16 cellular contexts compared by ENCODE assay signal in the genomic region with DNA sequence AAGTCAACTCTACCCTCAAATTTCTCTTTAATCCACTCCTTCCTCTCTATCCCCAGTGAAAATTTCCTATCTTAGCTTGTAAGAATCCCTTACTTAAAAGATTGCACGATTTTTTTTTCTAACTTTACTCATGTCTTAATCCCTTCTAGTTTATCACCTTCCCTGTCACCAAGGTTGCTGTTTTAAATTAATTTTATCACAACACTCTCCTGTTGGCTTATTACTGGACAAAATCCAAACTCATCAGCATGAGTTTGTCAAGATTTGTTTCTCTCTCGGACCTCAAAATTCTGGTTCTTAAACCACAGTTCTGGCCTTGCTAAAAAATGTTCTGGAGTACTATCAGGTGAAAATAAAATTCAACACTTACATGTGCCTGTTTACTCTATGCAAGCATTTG.
DNase-seq lines count a peak whose midpoint lies in the region; ATAC-seq and TF ChIP-seq lines count a peak whose summit lies in the region.
"Had no signal": no experiment of that assay in that cellular context is flagged by ENCODE, and none has a peak within 500 bp of the region (broad histone marks: within the 10 kb centered on the region; RNA-seq: fewer than 3 reads in every experiment).

No MANE protein-coding gene starts in this region.

- no peak overlapping the region for H3K4me3 Mint-ChIP-seq in activated naive CD8-positive, alpha-beta T cell treated with anti-CD3 and anti-CD28 coated beads, Interleukin-2, amount 10 ng/mL, durations not matched to agents 7 days and 5 days
- no peak overlapping the region for H3K4me3 Mint-ChIP-seq in activated naive CD8-positive, alpha-beta T cell treated with anti-CD3 and anti-CD28 coated beads for 36 hours
- no peak overlapping the region for H3K4me3 Mint-ChIP-seq in effector memory CD8-positive, alpha-beta T cell
- H3K4me3 Mint-ChIP-seq: CD14-positive monocyte; CD4-positive, alpha-beta memory T cell; GM23338 had no signal

- POLR2A ChIA-PET in activated naive CD8-positive, alpha-beta T cell treated with anti-CD3 and anti-CD28 coated beads, Interleukin-2, amount 10 ng/mL, durations not matched to agents 7 days and 5 days (lab: Charles Lee), result no interaction called here

- H3K9me3 ChIP-seq in right cardiac atrium (ENCODE audit: control insufficient read depth, low read length), result no peaks in the 10 kb centered on the region
- H3K9me3 ChIP-seq: A549, BLaER1 had no signal

- no peak for TF ChIP-seq CTCF in fibroblast of the aortic adventitia (IDR thresholded peaks at IDR 0.05; ENCODE audit: insufficient read depth, low read length)

- intact Hi-C loops in left ventricle myocardium superior (cut with micrococcal nuclease) (no loop called here), right cardiac atrium (cut with DNase I) (no loop called here)

- no peak overlapping the region for H3K4me3 ChIP-seq in right cardiac atrium (ENCODE audit: low read length)
- H3K4me3 ChIP-seq in fibroblast of the aortic adventitia (ENCODE audit: low read depth, low read length), result no peak overlapping the region
- H3K4me3 ChIP-seq: A549, BLaER1, GM23338 had no signal

- H3K36me3 Mint-ChIP-seq in activated naive CD8-positive, alpha-beta T cell treated with anti-CD3 and anti-CD28 coated beads, Interleukin-2, amount 10 ng/mL, durations not matched to agents 7 days and 5 days, result no peaks in the 10 kb centered on the region
- no peaks in the 10 kb centered on the region for H3K36me3 Mint-ChIP-seq in activated naive CD8-positive, alpha-beta T cell treated with anti-CD3 and anti-CD28 coated beads for 36 hours
- no peaks in the 10 kb centered on the region for H3K36me3 Mint-ChIP-seq in effector memory CD8-positive, alpha-beta T cell (ENCODE audit: insufficient read depth)
- H3K36me3 Mint-ChIP-seq: CD14-positive monocyte; CD4-positive, alpha-beta memory T cell had no signal

- no peak for ATAC-seq in activated naive CD8-positive, alpha-beta T cell treated with anti-CD3 and anti-CD28 coated beads, Interleukin-2, amount 10 ng/mL, durations not matched to agents 7 days and 5 days (ENCODE audit: low read depth)
- ATAC-seq in left ventricle myocardium superior (peak; percentile 29), right cardiac atrium (no peak), HG03280 (IDR thresholded peaks at IDR 0.05; ENCODE audit: unreplicated experiment) (no peak)
- no peak for ATAC-seq in effector memory CD8-positive, alpha-beta T cell (replicated peaks)
- ATAC-seq: A549, GM23338 had no signal

- no peaks in the 10 kb centered on the region for H3K4me1 ChIP-seq in right cardiac atrium (ENCODE audit: control insufficient read depth, insufficient read depth, low read length)
- H3K4me1 ChIP-seq: A549, BLaER1 had no signal

- peak overlapping the region; percentile 2 for H3K27ac Mint-ChIP-seq in activated naive CD8-positive, alpha-beta T cell treated with anti-CD3 and anti-CD28 coated beads, Interleukin-2, amount 10 ng/mL, durations not matched to agents 7 days and 5 days
- no peak overlapping the region for H3K27ac Mint-ChIP-seq in activated naive CD8-positive, alpha-beta T cell treated with anti-CD3 and anti-CD28 coated beads for 36 hours
- H3K27ac Mint-ChIP-seq in effector memory CD8-positive, alpha-beta T cell, result no peak overlapping the region
- H3K27ac Mint-ChIP-seq: CD14-positive monocyte; CD4-positive, alpha-beta memory T cell; GM23338 had no signal

- H3K27ac ChIP-seq in right cardiac atrium (ENCODE audit: low read length), result no peak overlapping the region
- H3K27ac ChIP-seq: A549, BLaER1 had no signal

- no peak for DNase-seq in activated naive CD8-positive, alpha-beta T cell treated with anti-CD3 and anti-CD28 coated beads, Interleukin-2, amount 10 ng/mL, durations not matched to agents 7 days and 5 days
- no peak for DNase-seq in activated naive CD8-positive, alpha-beta T cell treated with anti-CD3 and anti-CD28 coated beads for 36 hours
- DNase-seq in left ventricle myocardium superior, result no peak
- DNase-seq in right cardiac atrium, result no peak
- peak; percentile 2 for DNase-seq in fibroblast of the aortic adventitia (ENCODE audit: low read depth)
- no peak for DNase-seq in effector memory CD8-positive, alpha-beta T cell
- DNase-seq: CD4-positive, alpha-beta memory T cell; DMS153; DMS79; GDM1; HCEC 1CT had no signal

- H3K27me3 ChIP-seq in right cardiac atrium (ENCODE audit: control insufficient read depth, insufficient read depth), result no peaks in the 10 kb centered on the region
- H3K27me3 ChIP-seq: BLaER1 had no signal

- 30% methylated on average over 2 of the region's 2 CpGs for WGBS in right cardiac atrium

- H3K4me1 Mint-ChIP-seq in activated naive CD8-positive, alpha-beta T cell treated with anti-CD3 and anti-CD28 coated beads, Interleukin-2, amount 10 ng/mL, durations not matched to agents 7 days and 5 days, result no peaks in the 10 kb centered on the region
- no peaks in the 10 kb centered on the region for H3K4me1 Mint-ChIP-seq in activated naive CD8-positive, alpha-beta T cell treated with anti-CD3 and anti-CD28 coated beads for 36 hours
- no peaks in the 10 kb centered on the region for H3K4me1 Mint-ChIP-seq in effector memory CD8-positive, alpha-beta T cell (ENCODE audit: low read depth in 2 of 2)
- H3K4me1 Mint-ChIP-seq: CD14-positive monocyte; CD4-positive, alpha-beta memory T cell; GM23338 had no signal

- no peaks in the 10 kb centered on the region for H3K27me3 Mint-ChIP-seq in activated naive CD8-positive, alpha-beta T cell treated with anti-CD3 and anti-CD28 coated beads, Interleukin-2, amount 10 ng/mL, durations not matched to agents 7 days and 5 days
- no peaks in the 10 kb centered on the region for H3K27me3 Mint-ChIP-seq in activated naive CD8-positive, alpha-beta T cell treated with anti-CD3 and anti-CD28 coated beads for 36 hours
- H3K27me3 Mint-ChIP-seq in effector memory CD8-positive, alpha-beta T cell, result no peaks in the 10 kb centered on the region
- H3K27me3 Mint-ChIP-seq: CD4-positive, alpha-beta memory T cell had no signal

- H3K9me3 Mint-ChIP-seq in activated naive CD8-positive, alpha-beta T cell treated with anti-CD3 and anti-CD28 coated beads, Interleukin-2, amount 10 ng/mL, durations not matched to agents 7 days and 5 days, result peaks cover 3% of the 10 kb centered on the region
- H3K9me3 Mint-ChIP-seq in activated naive CD8-positive, alpha-beta T cell treated with anti-CD3 and anti-CD28 coated beads for 36 hours, result peaks cover 4% of the 10 kb centered on the region
- peaks cover 0 to 4% of the 10 kb centered on the region in 2 donors for H3K9me3 Mint-ChIP-seq in effector memory CD8-positive, alpha-beta T cell
- H3K9me3 Mint-ChIP-seq: GM23338 had no signal
